Comparison of ENCODE assay signal across 12 cellular contexts in genomic region chr11:69644962-69645675, GRCh38. TPM values are rescaled to one million over a fixed set of nuclear protein-coding genes. Genes with fewer than 3 reads are reported as not detected.
DNase-seq lines count a peak whose midpoint lies in the region; ATAC-seq and TF ChIP-seq lines count a peak whose summit lies in the region.
"Had no signal": no experiment of that assay in that cellular context is flagged by ENCODE, and none has a peak within 500 bp of the region (broad histone marks: within the 10 kb centered on the region; RNA-seq: fewer than 3 reads in every experiment).

No MANE protein-coding gene starts in this region.

- peak overlapping the region in 1 of 4 donors; percentile 5 for H3K4me3 ChIP-seq in sigmoid colon

- DNase-seq in DMS53 (lab: John Stamatoyannopoulos, UW), result peak; percentile 31
- no peak for DNase-seq in DMS53 treated with DMSO at 0.1 percent for 48 hours (lab: John Stamatoyannopoulos, UW; ENCODE audit: unreplicated experiment)
- DNase-seq in NCI-H69 (lab: John Stamatoyannopoulos, UW), result peak; percentile 28
- DNase-seq in epidermal melanocyte (ENCODE audit: insufficient read length, low spot score), result peak; percentile 14
- peak; percentile 61 for DNase-seq in sigmoid colon
- DNase-seq in GM13976 (ENCODE audit: low spot score), result no peak
- no peak for DNase-seq in erythroblast (lab: John Stamatoyannopoulos, UW)
- DNase-seq: naive thymus-derived CD8-positive, alpha-beta T cell; NCI-H1694 treated with DMSO at 0.1 percent for 48 hours had no signal

- intact Hi-C loops in sigmoid colon (cut with DNase I), result loop anchor here (2.0 to 10.0 kb wide), 4 partner anchors 26 to 740 kb away; partner anchors contain the start of genes IGHMBP2, MRPL21 and MYEOV

- H3K27me3 ChIP-seq in sigmoid colon, result peaks cover 19 to 37% (median 35%) of the 10 kb centered on the region in 3 donors

- peak overlapping the region; percentile 47 to 92 (median 86) for H3K27ac ChIP-seq in sigmoid colon
- H3K27ac ChIP-seq: epithelial cell of prostate had no signal

- H3K4me1 ChIP-seq in sigmoid colon, result peaks cover 0 to 53% (median 51%) of the 10 kb centered on the region in 4 donors

- TF ChIP-seq POLR2A in sigmoid colon (IDR thresholded peaks at IDR 0.05), result no peak
- TF ChIP-seq POLR2A in erythroblast (IDR thresholded peaks at IDR 0.05; ENCODE audit: low read length), result no peak

- no peak for TF ChIP-seq EP300 in sigmoid colon (IDR thresholded peaks at IDR 0.05)

- in situ Hi-C loops in GM13976 (cut with MboI; ENCODE audit: low sequenced_read_pairs, unreplicated experiment), result loop anchor here (10.0 to 25.0 kb wide), 2 partner anchors 358 to 540 kb away; partner anchors contain the start of gene MYEOV

- no peak for ATAC-seq in GM21576 (IDR thresholded peaks at IDR 0.05; ENCODE audit: unreplicated experiment)
- ATAC-seq: naive thymus-derived CD8-positive, alpha-beta T cell; stimulated activated memory B cell treated with anti-CD40 and anti-IgM and Interleukin-4, amounts not matched to agents 10 μg/mL and 1 μg/mL and 100 μg/mL, for 72 hours had no signal

- no peaks in the 10 kb centered on the region for H3K9me3 ChIP-seq in sigmoid colon

- 72 to 81% methylated on average over 20 of the region's 20 CpGs for WGBS in sigmoid colon, 2 donors

- TF ChIP-seq CTCF in sigmoid colon (IDR thresholded peaks at IDR 0.05), result no peak
- TF ChIP-seq CTCF in GM13976 (IDR thresholded peaks at IDR 0.05; ENCODE audit: borderline replicate concordance, control extremely low read depth, extremely low read depth, insufficient read depth, missing control alignments), result no peak

- peaks cover 0 to 25% (median 0%) of the 10 kb centered on the region in 4 donors for H3K36me3 ChIP-seq in sigmoid colon

RNA-seq across cellular contexts. Expression of gene CCND1, which starts 4.2 kb away (rescaled TPM):
- total RNA-seq in sigmoid colon, result 10 to 100 TPM in 3 of 4 donors, 1 to 10 TPM in 1; 7.7 to 56.8 (median 31.1) TPM
- polyA plus RNA-seq in sigmoid colon, result 10 to 100 TPM; 12.0 to 18.8 (median 14.8) TPM

RNA-seq across cellular contexts. Expression of gene LTO1, which starts 30.0 kb away (rescaled TPM):
- 10 to 100 TPM; 19.3 to 42.9 (median 21.0) TPM for total RNA-seq in sigmoid colon
- polyA plus RNA-seq in sigmoid colon, result 10 to 100 TPM; 12.0 to 25.7 (median 16.2) TPM

RNA-seq across cellular contexts. Expression of gene FGF19, which starts 58.7 kb away (rescaled TPM):
- total RNA-seq in sigmoid colon, result not detected
- polyA plus RNA-seq in sigmoid colon, result not detected
- total RNA-seq: naive thymus-derived CD8-positive, alpha-beta T cell had no signal
- polyA plus RNA-seq: naive thymus-derived CD8-positive, alpha-beta T cell had no signal

Comparison
In these comparisons a context has a peak if more than half of its experiments do, and no peak if none do; other contexts are left out.
1. DNase-seq: peak in DMS53 (single experiment), NCI-H69 (single experiment), epidermal melanocyte (single experiment) and sigmoid colon (single experiment); none in DMS53 treated with DMSO at 0.1 percent for 48 hours (single experiment), GM13976 (single experiment) and erythroblast (0 of 2).